In genomic region chr20:33740189-33740588, GRCh38 we compare ENCODE assay signal across 21 cellular contexts.
"Had no signal": no experiment of that assay in that cellular context is flagged by ENCODE, and none has a peak within 500 bp of the region (broad histone marks: within the 10 kb centered on the region; RNA-seq: fewer than 3 reads in every experiment).

No MANE protein-coding gene starts in this region.

- H3K36me3 ChIP-seq: SJSA1 had no signal

- H3K27me3 ChIP-seq: SJSA1 had no signal

- H3K4me3 ChIP-seq: SJSA1, SK-N-MC had no signal

- DNase-seq: Kasumi-1, KG1, MM.1S, NCI-H1092 treated with DMSO at 0.1 percent for 48 hours, NCI-H1436, NCI-H187, NCI-H2029, NCI-H2081 treated with DMSO at 0.1 percent for 48 hours, NCI-H2171, NCI-H226, NCI-H446, NCI-H510A, NCI-H524 treated with DMSO at 0.1 percent for 48 hours, NCI-H69, NCI-H774, Right ventricle myocardium superior, RPMI8226, SIG-M5 had no signal

- H3K4me1 ChIP-seq: SJSA1 had no signal

- H3K27ac ChIP-seq: HL-60, SJSA1, SK-N-MC had no signal
